In genomic region chrX:46838974-46839480, GRCh38 we compare ENCODE assay signal across 15 cellular contexts. TPM values are rescaled to one million over a fixed set of nuclear protein-coding genes. Genes with fewer than 3 reads are reported as not detected.
DNase-seq lines count a peak whose midpoint lies in the region; ATAC-seq, FAIRE-seq and TF ChIP-seq lines count a peak whose summit lies in the region.
"Had no signal": no experiment of that assay in that cellular context is flagged by ENCODE, and none has a peak within 500 bp of the region (broad histone marks: within the 10 kb centered on the region; RNA-seq: fewer than 3 reads in every experiment).

No MANE protein-coding gene starts in this region.

- no peak for TF ChIP-seq RAD21 in HepG2 (CRISPR knock-in tag; IDR thresholded peaks at IDR 0.05)

- ATAC-seq in HepG2 (no peak), right lobe of liver (no peak), Panc1 (no peak), thoracic aorta (ENCODE audit: insufficient number of reproducible peaks, low FRiP score, low read depth) (no peak)

- WGBS in HepG2 (ENCODE audit: low lambda C conversion rate), result 100% methylated on average over 1 of the region's 1 CpG
- WGBS in right lobe of liver (ENCODE audit: insufficient coverage, low coverage, low lambda C conversion rate, missing lambda C conversion rate), result 13% methylated on average over 1 of the region's 1 CpG

- H3K79me2 ChIP-seq in HepG2 (ENCODE audit: insufficient read depth, low read length), result peaks cover 32% of the 10 kb centered on the region

- CTCF ChIA-PET in HepG2 (lab: Yijun Ruan, JAX; ENCODE audit: low intra/inter-chr PET ratio, low total read pairs), result no interaction called here
- CTCF ChIA-PET in Panc1 (lab: Charles Lee), result no interaction called here

- POLR2A ChIA-PET in HepG2 (lab: Yijun Ruan, JAX), result no interaction called here
- POLR2A ChIA-PET in Panc1 (lab: Charles Lee), result no interaction called here

- TF ChIP-seq POLR2A in HepG2 (IDR thresholded peaks at IDR 0.05; ENCODE audit: insufficient read depth in 1 of 2, low read depth in 2 of 2, low read length in 2 of 2) (no peak), right lobe of liver (IDR thresholded peaks at IDR 0.05) (no peak)

- BruUV-seq in HepG2 (replicated peaks; lab: Mats Ljungman, UMichigan) (no TSS peak), Panc1 (replicated peaks; lab: Mats Ljungman, UMichigan) (no TSS peak)

- no peaks in the 10 kb centered on the region for H4K20me1 ChIP-seq in HepG2 (ENCODE audit: insufficient read depth, low read length)

- peak overlapping the region; percentile 62 for H3K4me2 ChIP-seq in HepG2 (ENCODE audit: low read depth, low read length)

- H3K36me3 ChIP-seq in HepG2 (replicated peaks in 1 of 2; ENCODE audit: control insufficient read depth in 1 of 2, insufficient read depth in 2 of 2, low read length in 2 of 2) (no peaks in the 10 kb centered on the region), right lobe of liver (no peaks in the 10 kb centered on the region), Panc1 (ENCODE audit: control insufficient read depth, insufficient read depth, low read length) (no peaks in the 10 kb centered on the region; the same call in 1 of the 2 replicates), thoracic aorta (no peaks in the 10 kb centered on the region)
- H3K36me3 ChIP-seq: esophagus muscularis mucosa had no signal

- 0 out of 2 replicates have a peak overlapping the region, but pooled peaks have one; percentile 81 for H3K9ac ChIP-seq in HepG2 (ENCODE audit: insufficient read depth, low read depth, low read length)

- H3K9me3 ChIP-seq in HepG2 (ENCODE audit: low read length) (no peaks in the 10 kb centered on the region), right lobe of liver (no peaks in the 10 kb centered on the region), Panc1 (ENCODE audit: control insufficient read depth, insufficient read depth, low read depth, low read length) (no peaks in the 10 kb centered on the region), thoracic aorta (no peaks in the 10 kb centered on the region)
- H3K9me3 ChIP-seq: esophagus muscularis mucosa had no signal

- DNase-seq in HepG2 (ENCODE audit: low spot score), result no peak
- DNase-seq in right lobe of liver, result no peak
- DNase-seq in Panc1 (ENCODE audit: low read depth, low spot score), result no peak
- peak; percentile 42 for DNase-seq in fibroblast of peridontal ligament (ENCODE audit: extremely low read depth)
- no peak for DNase-seq in thoracic aorta (ENCODE audit: low spot score)
- DNase-seq in MV-4-11 (lab: John Stamatoyannopoulos, UW), result no peak
- no peak for DNase-seq in cerebellar nuclear complex (lab: John Stamatoyannopoulos, UW)
- no peak for DNase-seq in SIG-M5 (lab: John Stamatoyannopoulos, UW)
- DNase-seq: CD4-positive, alpha-beta memory T cell; NCI-H1105 treated with DMSO at 0.1 percent for 48 hours; NCI-H526; posterior cingulate gyrus; substantia nigra; T-helper 1 cell had no signal

- no peaks in the 10 kb centered on the region; a peak in 1 of 5 replicates for H3K27me3 ChIP-seq in HepG2 (ENCODE audit: control insufficient read depth in 1 of 2, insufficient read depth in 2 of 2, low read length in 2 of 2)
- H3K27me3 ChIP-seq in right lobe of liver, result no peaks in the 10 kb centered on the region
- H3K27me3 ChIP-seq in Panc1 (ENCODE audit: control insufficient read depth, insufficient read depth, low read length), result no peaks in the 10 kb centered on the region
- H3K27me3 ChIP-seq in thoracic aorta (replicated peaks; ENCODE audit: insufficient read depth), result no peaks in the 10 kb centered on the region
- H3K27me3 ChIP-seq: esophagus muscularis mucosa had no signal

- in situ Hi-C loops in HepG2 (cut with HindIII; ENCODE audit: extremely low pct_ligation_motif_present, low pct_unique_long_range_greater_than_20kb) (no loop called here), Panc1 (cut with HindIII; ENCODE audit: low pct_unique_long_range_greater_than_20kb, low sequenced_read_pairs) (no loop called here)

- no peak overlapping the region for H3K27ac ChIP-seq in HepG2 (ENCODE audit: extremely low read length, insufficient read depth, low read length)
- H3K27ac ChIP-seq in right lobe of liver, result no peak overlapping the region
- peak overlapping the region; percentile 93; the same call in 1 of the 2 replicates for H3K27ac ChIP-seq in Panc1 (ENCODE audit: low read length)
- no peak overlapping the region for H3K27ac ChIP-seq in thoracic aorta

- H3K4me1 ChIP-seq in HepG2 (ENCODE audit: insufficient read depth, low read length) (peaks cover 15% of the 10 kb centered on the region), right lobe of liver (peaks cover 0 to 6% (median under 1%) of the 10 kb centered on the region in 4 donors), Panc1 (ENCODE audit: control insufficient read depth, insufficient read depth, low read length) (peaks cover 8% of the 10 kb centered on the region), thoracic aorta (ENCODE audit: control insufficient read depth in 1 of 2, low read depth in 2 of 2) (peaks cover 0 to 29% of the 10 kb centered on the region in 2 donors)

- no peak overlapping the region for H2AFZ ChIP-seq in HepG2 (ENCODE audit: low read length)

- intact Hi-C loops in HepG2 (cut with micrococcal nuclease; ENCODE audit: unreplicated experiment) (loop anchor here (5.0 kb wide), 1 partner anchor 37 kb away; no protein-coding TSS in a partner anchor), right lobe of liver (cut with DNase I) (no loop called here), Panc1 (cut with micrococcal nuclease; ENCODE audit: unreplicated experiment) (no loop called here)

- H3K4me3 ChIP-seq in HepG2 (replicated peaks in 1 of 3; ENCODE audit: insufficient read depth in 1 of 3, low read depth in 2 of 3, low read length in 3 of 3), result peak overlapping the region in 1 of 3 experiments; percentile 74; a peak in 2 of 6 replicates
- no peak overlapping the region for H3K4me3 ChIP-seq in right lobe of liver
- H3K4me3 ChIP-seq in Panc1 (ENCODE audit: low read depth in 2 of 2, low read length in 2 of 2), result peak overlapping the region; percentile 3 to 92; a peak in 2 of 4 replicates
- peak overlapping the region; percentile 92 for H3K4me3 ChIP-seq in thoracic aorta

- TF ChIP-seq CTCF in HepG2 (CRISPR knock-in tag; IDR thresholded peaks at IDR 0.05) (no peak), right lobe of liver (IDR thresholded peaks at IDR 0.05) (no peak), Panc1 (IDR thresholded peaks at IDR 0.05) (no peak), thoracic aorta (IDR thresholded peaks at IDR 0.05) (no peak)

- TF ChIP-seq EP300 in HepG2 (IDR thresholded peaks at IDR 0.05; ENCODE audit: low read depth in 2 of 2, low read length in 2 of 2), result no peak
- TF ChIP-seq EP300 in HepG2 (CRISPR knock-in tag; IDR thresholded peaks at IDR 0.05; ENCODE audit: borderline replicate concordance), result no peak

- no peak for FAIRE-seq in HepG2 (lab: Jason Lieb, UNC)

TF ChIP-seq in HepG2, 621 proteins besides CTCF, POLR2A, EP300 and RAD21 (continues in another document):
- TF ChIP-seq NR0B2 (CRISPR knock-in tag; IDR thresholded peaks at IDR 0.05) (no peak), BRD4 (CRISPR knock-in tag; IDR thresholded peaks at IDR 0.05) (no peak), GFI1 (CRISPR knock-in tag; IDR thresholded peaks at IDR 0.05; ENCODE audit: borderline replicate concordance) (no peak), THYN1 (CRISPR knock-in tag; IDR thresholded peaks at IDR 0.05; ENCODE audit: borderline replicate concordance, low read depth) (no peak)

RNA-seq across cellular contexts. Expression of gene RP2, which starts 2.2 kb away (rescaled TPM):
- total RNA-seq in HepG2 (2016; rRNA removed; fragmentation: Illumina TruSeq; extraction: Trizol) (9.9 and 14.6 TPM in 2 replicates), right lobe of liver (1 to 10 TPM; 4.0 to 8.4 (median 6.4) TPM), Panc1 (2021; ENCODE audit: unreplicated experiment) (17.3 TPM), thoracic aorta (10 to 100 TPM; 11.8 to 12.7 TPM)
- 0.81 and 1.1 TPM in 2 replicates for total RNA-seq in HepG2 (2016; cell fraction: cytosol; rRNA removed; fragmentation: Illumina TruSeq; extraction: Trizol; ENCODE audit: low read depth)
- 10.0 and 16.2 TPM in 2 replicates for total RNA-seq in HepG2 (2016; cell fraction: insoluble cytoplasmic fraction; rRNA removed; fragmentation: Illumina TruSeq; extraction: Trizol)
- total RNA-seq in HepG2 (2016; cell fraction: membrane; rRNA removed; fragmentation: Illumina TruSeq; extraction: Trizol), result 2.7 and 2.8 TPM in 2 replicates
- 4.8 and 5.0 TPM in 2 replicates for total RNA-seq in HepG2 (2016; cell fraction: nucleus; rRNA removed; fragmentation: Illumina TruSeq; extraction: Trizol)
- polyA plus RNA-seq in HepG2 (2011; rRNA removed), result 3.5 and 5.0 TPM in 2 replicates
- polyA plus RNA-seq in HepG2 (2011; cell fraction: cytosol; rRNA removed), result 2.0 and 2.6 TPM in 2 replicates
- 1.00 and 1.3 TPM in 2 replicates for polyA plus RNA-seq in HepG2 (2011; cell fraction: nucleus; rRNA removed)
- 3.7 and 4.9 TPM in 2 replicates for polyA plus RNA-seq in HepG2 (2012)
- polyA plus RNA-seq in HepG2 (2016; cell fraction: cytosol; fragmentation: Illumina TruSeq; extraction: Trizol; ENCODE audit: low read depth), result 0.20 and 0.26 TPM in 2 replicates
- polyA plus RNA-seq in HepG2 (2016; cell fraction: insoluble cytoplasmic fraction; fragmentation: Illumina TruSeq; extraction: Trizol; ENCODE audit: low read depth), result 11.6 and 13.6 TPM in 2 replicates
- 0.60 and 1.1 TPM in 2 replicates for polyA plus RNA-seq in HepG2 (2016; cell fraction: membrane; fragmentation: Illumina TruSeq; extraction: Trizol; ENCODE audit: low read depth)
- polyA plus RNA-seq in HepG2 (2016; cell fraction: nucleus; fragmentation: Illumina TruSeq; extraction: Trizol; ENCODE audit: insufficient read depth, low read depth), result 5.1 and 5.7 TPM in 2 replicates
- polyA minus RNA-seq in HepG2 (2011; rRNA and poly(A)+ RNA removed; ENCODE audit: low replicate concordance), result 2.5 and 9.4 TPM in 2 replicates
- 4.1 and 4.7 TPM in 2 replicates for polyA minus RNA-seq in HepG2 (2011; cell fraction: cytosol; rRNA and poly(A)+ RNA removed)
- polyA minus RNA-seq in HepG2 (2011; cell fraction: nucleus; rRNA and poly(A)+ RNA removed), result 4.6 TPM in 2 replicates
- 9.4 TPM for polyA plus RNA-seq in Panc1 (2012; ENCODE audit: insufficient read length)

Comparison
In these comparisons a context has a peak if more than half of its experiments do, and no peak if none do; other contexts are left out.
1. H3K4me3 ChIP-seq: peak in Panc1 (2 of 2) and thoracic aorta (single experiment); none in right lobe of liver (0 of 3).